Comparison of ENCODE assay signal across 18 cellular contexts in genomic region chr15:39961051-39961450, GRCh38.
DNase-seq lines count a peak whose midpoint lies in the region; ATAC-seq and TF ChIP-seq lines count a peak whose summit lies in the region.
"Had no signal": no experiment of that assay in that cellular context is flagged by ENCODE, and none has a peak within 500 bp of the region (broad histone marks: within the 10 kb centered on the region; RNA-seq: fewer than 3 reads in every experiment).

No MANE protein-coding gene starts in this region.

- H3K9me3 ChIP-seq in SK-N-MC (ENCODE audit: low read depth, low read length) (no peaks in the 10 kb centered on the region), tibial artery (no peaks in the 10 kb centered on the region)
- H3K9me3 ChIP-seq: A549, HAP-1, Peyer's patch, SJCRH30 had no signal

- peak; percentile 61 for DNase-seq in AG20443 (ENCODE audit: low spot score)
- DNase-seq in SK-N-MC (ENCODE audit: low read depth, low spot score) = no peak
- peak; percentile 59 for DNase-seq in fibroblast of peridontal ligament (ENCODE audit: extremely low read depth)
- DNase-seq in tibial artery = no peak
- DNase-seq: Kasumi-1, NCI-H1694 treated with DMSO at 0.1 percent for 48 hours, NCI-H2081 treated with DMSO at 0.1 percent for 48 hours, NCI-H2171 treated with DMSO at 0.1 percent for 48 hours, NCI-H526, Peyer's patch, SJCRH30, T-helper 1 cell had no signal

- H3K9ac ChIP-seq in SK-N-MC (ENCODE audit: insufficient read length) = no peak overlapping the region

- ATAC-seq in GM18502 (IDR thresholded peaks at IDR 0.05; ENCODE audit: poor library complexity, unreplicated experiment) (no peak), HG02981 (IDR thresholded peaks at IDR 0.05; ENCODE audit: unreplicated experiment) (no peak), HG03108 (IDR thresholded peaks at IDR 0.05; ENCODE audit: unreplicated experiment) (no peak)
- ATAC-seq: A549, GM12878 had no signal

- peak overlapping the region; percentile 18; the same call in 1 of the 2 replicates for H3K4me3 ChIP-seq in SK-N-MC
- H3K4me3 ChIP-seq in tibial artery = no peak overlapping the region
- H3K4me3 ChIP-seq: A549, GM12878, HAP-1, Peyer's patch, SJCRH30 had no signal

- intact Hi-C loops in tibial artery (cut with DNase I; ENCODE audit: low total_unique reads) = no loop called here

- TF ChIP-seq CTCF in tibial artery (IDR thresholded peaks at IDR 0.05) = no peak

- H3K27ac ChIP-seq in SK-N-MC (no peak overlapping the region), tibial artery (no peak overlapping the region)
- H3K27ac ChIP-seq: A549, Peyer's patch, SJCRH30 had no signal

- H3K4me1 ChIP-seq in tibial artery = no peaks in the 10 kb centered on the region
- H3K4me1 ChIP-seq: A549, Peyer's patch, SJCRH30 had no signal

- no peaks in the 10 kb centered on the region for H3K27me3 ChIP-seq in tibial artery
- H3K27me3 ChIP-seq: Peyer's patch, SJCRH30 had no signal

- H3K36me3 ChIP-seq in SK-N-MC (ENCODE audit: insufficient read depth, low read length) (peaks cover 74% of the 10 kb centered on the region), tibial artery (peaks cover 39 to 62% (median 55%) of the 10 kb centered on the region in 3 donors)

Comparison
In these comparisons a context has a peak if more than half of its experiments do, and no peak if none do; other contexts are left out.
1. DNase-seq: peak in AG20443 (single experiment) and fibroblast of peridontal ligament (single experiment); none in SK-N-MC (single experiment) and tibial artery (0 of 2).